ENCODE assay signal across 18 cellular contexts in genomic region chr19:5053661-5054060, GRCh38.
DNase-seq lines count a peak whose midpoint lies in the region; ATAC-seq, FAIRE-seq and TF ChIP-seq lines count a peak whose summit lies in the region.
"Had no signal": no experiment of that assay in that cellular context is flagged by ENCODE, and none has a peak within 500 bp of the region (broad histone marks: within the 10 kb centered on the region; RNA-seq: fewer than 3 reads in every experiment).

No MANE protein-coding gene starts in this region.

- no peak for TF ChIP-seq EP300 in H1 (IDR thresholded peaks at IDR 0.05; ENCODE audit: borderline replicate concordance in 1 of 2, low read depth in 2 of 2, low read length in 2 of 2)

- H3K27me3 Mint-ChIP-seq in activated CD8-positive, alpha-beta T cell treated with anti-CD3 and anti-CD28 coated beads for 36 hours = no peaks in the 10 kb centered on the region
- peaks cover 7% of the 10 kb centered on the region for H3K27me3 Mint-ChIP-seq in nephron progenitor cell (ENCODE audit: low read depth, poor library complexity)
- H3K27me3 Mint-ChIP-seq: CD4-positive, alpha-beta T cell had no signal

- H2BK20ac ChIP-seq in H1 (ENCODE audit: low read length) = no peak overlapping the region

- no peak overlapping the region for H3K23ac ChIP-seq in H1 (ENCODE audit: insufficient read length)

- no peak overlapping the region for H4K5ac ChIP-seq in H1 (ENCODE audit: insufficient read length, low read depth, low read length)

- H2AFZ ChIP-seq in Karpas-422 (ENCODE audit: low read length) (no peak overlapping the region), H1 (ENCODE audit: low read length) (no peak overlapping the region)
- H2AFZ ChIP-seq: GM23338 had no signal

- H2BK5ac ChIP-seq in H1 (ENCODE audit: low read depth, low read length) = no peak overlapping the region

- H3K36me3 ChIP-seq in BLaER1 (peaks cover 75% of the 10 kb centered on the region), Karpas-422 (ENCODE audit: insufficient read depth, low read length) (no peaks in the 10 kb centered on the region), H1 (ENCODE audit: control insufficient read depth in 2 of 4, insufficient read depth in 4 of 4, low read length in 3 of 4) (no peaks in the 10 kb centered on the region; a peak in 1 of 8 replicates)

- no peak for TF ChIP-seq POLR2A in H1 (IDR thresholded peaks at IDR 0.05; ENCODE audit: control extremely low read depth in 1 of 2, low read depth in 2 of 2, low read length in 2 of 2)

- H3K4me1 ChIP-seq in BLaER1 (peaks cover 49% of the 10 kb centered on the region), Karpas-422 (ENCODE audit: low read length) (peaks cover 51% of the 10 kb centered on the region), H1 (replicated peaks in 1 of 4; ENCODE audit: control insufficient read depth in 3 of 4, insufficient read depth in 4 of 4, low read length in 3 of 4) (peaks cover 0 to 3% (median under 1%) of the 10 kb centered on the region in 4 experiments; a peak in 5 of 7 replicates)

- TF ChIP-seq CTCF in H1 (IDR thresholded peaks at IDR 0.05; ENCODE audit: control extremely low read depth in 1 of 3, insufficient read depth in 1 of 3, low read depth in 1 of 3, low read length in 3 of 3) (no peak), nephron progenitor cell (IDR thresholded peaks at IDR 0.05) (no peak)
- no peak for TF ChIP-seq CTCF in activated CD8-positive, alpha-beta T cell treated with anti-CD3 and anti-CD28 coated beads for 36 hours (IDR thresholded peaks at IDR 0.05)

- H3K56ac ChIP-seq in H1 (replicated peaks; ENCODE audit: insufficient read length, low read depth, low read length) = no peak overlapping the region

- H3K27ac Mint-ChIP-seq in stimulated activated effector memory CD8-positive, alpha-beta T cell treated with anti-CD3 and anti-CD28 coated beads, Interleukin-12 subunit alpha, Interleukin-12 subunit beta, amount 100 ng/mL, for 72 hours = peak overlapping the region; percentile 56
- H3K27ac Mint-ChIP-seq in activated CD8-positive, alpha-beta T cell treated with anti-CD3 and anti-CD28 coated beads for 36 hours = no peak overlapping the region
- H3K27ac Mint-ChIP-seq in nephron progenitor cell = no peak overlapping the region
- H3K27ac Mint-ChIP-seq: CD4-positive, alpha-beta T cell; GM23338 had no signal

- POLR2A ChIA-PET in H1 (lab: Charles Lee; ENCODE audit: partially characterized antibody) = interaction anchor here (0.9 kb wide), 1 partner anchor 9 kb away, joined by 3 read pairs; no protein-coding TSS in a partner anchor
- POLR2A ChIA-PET in activated CD8-positive, alpha-beta T cell treated with anti-CD3 and anti-CD28 coated beads for 36 hours (lab: Charles Lee) = interaction anchor here (1.8 kb wide), 1 partner anchor 101 kb away, joined by 4 read pairs; no protein-coding TSS in a partner anchor

- no peak for TF ChIP-seq RAD21 in H1 (IDR thresholded peaks at IDR 0.05 in 1 of 2, conservative IDR thresholded peaks at IDR 0.05 in 1 of 2; ENCODE audit: low read depth in 2 of 2, low read length in 2 of 2)

- H3K4me3 Mint-ChIP-seq in stimulated activated effector memory CD8-positive, alpha-beta T cell treated with anti-CD3 and anti-CD28 coated beads, Interleukin-12 subunit alpha, Interleukin-12 subunit beta, amount 100 ng/mL, for 72 hours = no peak overlapping the region
- H3K4me3 Mint-ChIP-seq in activated CD8-positive, alpha-beta T cell treated with anti-CD3 and anti-CD28 coated beads for 36 hours = no peak overlapping the region
- H3K4me3 Mint-ChIP-seq in nephron progenitor cell = no peak overlapping the region
- H3K4me3 Mint-ChIP-seq: CD4-positive, alpha-beta T cell; GM23338; H9 had no signal

- H3K9me3 ChIP-seq in BLaER1 (no peaks in the 10 kb centered on the region), Karpas-422 (ENCODE audit: low read length) (no peaks in the 10 kb centered on the region), H1 (ENCODE audit: insufficient read depth in 2 of 2, low read depth in 1 of 2, low read length in 1 of 2) (no peaks in the 10 kb centered on the region)
- H3K9me3 ChIP-seq: A549; BLaER1 treated with 17β-estradiol and CSF1 and Interleukin-3, amounts not matched to agents 10 nM and 100 nM had no signal

- H3K9ac ChIP-seq in BLaER1 = no peak overlapping the region
- peak overlapping the region; percentile 31 for H3K9ac ChIP-seq in Karpas-422 (ENCODE audit: low read length)
- no peak overlapping the region for H3K9ac ChIP-seq in H1 (replicated peaks in 1 of 4; ENCODE audit: extremely low read depth in 1 of 4, low read depth in 3 of 4, low read length in 3 of 4)

- H3K4ac ChIP-seq in H1 (replicated peaks; ENCODE audit: insufficient read length, low read depth, low read length) = no peak overlapping the region

- no peak overlapping the region for H3K18ac ChIP-seq in H1 (ENCODE audit: extremely low read depth, low read length)

- H3K4me2 ChIP-seq in BLaER1 (0 out of 2 replicates have a peak overlapping the region, but pooled peaks have one; percentile 17), Karpas-422 (ENCODE audit: low read depth, low read length, poor library complexity, severe bottlenecking) (peak overlapping the region; percentile 12), H1 (ENCODE audit: insufficient read depth in 1 of 2, low read depth in 2 of 2, low read length in 2 of 2) (no peak overlapping the region)
- H3K4me2 ChIP-seq: A549, GM23338 had no signal

- H3K79me2 ChIP-seq in Karpas-422 (ENCODE audit: low read length) (no peaks in the 10 kb centered on the region), H1 (ENCODE audit: control insufficient read depth in 1 of 2, insufficient read depth in 2 of 2, low read length in 2 of 2) (no peaks in the 10 kb centered on the region)

- intact Hi-C loops in activated CD8-positive, alpha-beta T cell treated with anti-CD3 and anti-CD28 coated beads for 36 hours (cut with micrococcal nuclease) = no loop called here

- FAIRE-seq in H1 (lab: Jason Lieb, UNC) = no peak
- FAIRE-seq: A549, G401.6, GM12891 had no signal

- H3K36me3 Mint-ChIP-seq in stimulated activated effector memory CD8-positive, alpha-beta T cell treated with anti-CD3 and anti-CD28 coated beads, Interleukin-12 subunit alpha, Interleukin-12 subunit beta, amount 100 ng/mL, for 72 hours = peaks cover 41% of the 10 kb centered on the region
- H3K36me3 Mint-ChIP-seq in activated CD8-positive, alpha-beta T cell treated with anti-CD3 and anti-CD28 coated beads for 36 hours (ENCODE audit: low read depth) = peaks cover 8% of the 10 kb centered on the region
- H3K36me3 Mint-ChIP-seq in nephron progenitor cell (ENCODE audit: low read depth) = peaks cover 8% of the 10 kb centered on the region

- no peaks in the 10 kb centered on the region for H3K27me3 ChIP-seq in BLaER1
- no peaks in the 10 kb centered on the region for H3K27me3 ChIP-seq in Karpas-422 (ENCODE audit: low read length)
- no peaks in the 10 kb centered on the region for H3K27me3 ChIP-seq in H1 (replicated peaks in 1 of 4; ENCODE audit: control insufficient read depth in 3 of 4, extremely low read depth in 1 of 4, insufficient read depth in 3 of 4, low read length in 3 of 4)
- H3K27me3 ChIP-seq: BLaER1 treated with 17β-estradiol and CSF1 and Interleukin-3, amounts not matched to agents 10 nM and 100 nM had no signal

- H2BK120ac ChIP-seq in H1 (replicated peaks; ENCODE audit: low read depth, low read length) = no peak overlapping the region

- H2AK5ac ChIP-seq in H1 (ENCODE audit: low read depth, low read length) = no peak overlapping the region

- no peaks in the 10 kb centered on the region for H3K9me3 Mint-ChIP-seq in stimulated activated effector memory CD8-positive, alpha-beta T cell treated with anti-CD3 and anti-CD28 coated beads, Interleukin-12 subunit alpha, Interleukin-12 subunit beta, amount 100 ng/mL, for 72 hours
- no peaks in the 10 kb centered on the region for H3K9me3 Mint-ChIP-seq in activated CD8-positive, alpha-beta T cell treated with anti-CD3 and anti-CD28 coated beads for 36 hours
- H3K9me3 Mint-ChIP-seq in nephron progenitor cell = no peaks in the 10 kb centered on the region
- H3K9me3 Mint-ChIP-seq: CD4-positive, alpha-beta T cell; GM23338; H9 had no signal

- H4K91ac ChIP-seq in H1 (replicated peaks; ENCODE audit: insufficient read length, low read length) = no peak overlapping the region

- H3K14ac ChIP-seq in H1 (ENCODE audit: insufficient read length) = no peak overlapping the region

- H3K4me3 ChIP-seq in BLaER1 (no peak overlapping the region), Karpas-422 (ENCODE audit: low read length) (no peak overlapping the region), H1 (ENCODE audit: extremely low read depth in 1 of 4, insufficient read depth in 2 of 4, low read depth in 3 of 4, low read length in 4 of 4) (no peak overlapping the region)
- H3K4me3 ChIP-seq: A549; BLaER1 treated with 17β-estradiol and CSF1 and Interleukin-3, amounts not matched to agents 10 nM and 100 nM; GM23338 had no signal

- 94% methylated on average over 11 of the region's 11 CpGs; no CpG with 5 or more reads in 1 of the 2 experiments for WGBS in H1 (ENCODE audit: extremely low coverage in 1 of 2, insufficient coverage in 1 of 2, insufficient read length in 1 of 2, insufficient replicate concordance in 2 of 2, low coverage in 1 of 2, low lambda C conversion rate in 2 of 2, missing lambda C conversion rate in 1 of 2), 2 experiments

- no peaks in the 10 kb centered on the region for H3K23me2 ChIP-seq in H1 (ENCODE audit: low read depth, low read length)

- no peak for DNase-seq in Karpas-422
- no peak for DNase-seq in H1 (ENCODE audit: low read depth in 1 of 2, low spot score in 2 of 2)
- DNase-seq in stimulated activated effector memory CD8-positive, alpha-beta T cell treated with anti-CD3 and anti-CD28 coated beads, Interleukin-12 subunit alpha, Interleukin-12 subunit beta, amount 100 ng/mL, for 72 hours (ENCODE audit: low spot score in 2 of 2) = no peak
- DNase-seq in NCI-H128 (lab: John Stamatoyannopoulos, UW; ENCODE audit: unreplicated experiment) = no peak
- DNase-seq in activated CD8-positive, alpha-beta T cell treated with anti-CD3 and anti-CD28 coated beads for 36 hours = no peak
- DNase-seq in nephron progenitor cell = no peak
- DNase-seq in mesenteric fat pad (ENCODE audit: low spot score) = no peak
- DNase-seq: CD4-positive, alpha-beta T cell; DMS153; DMS79 treated with DMSO at 0.1 percent for 48 hours; EL; H9 had no signal

- peaks cover 94% of the 10 kb centered on the region for H4K20me1 ChIP-seq in BLaER1
- H4K20me1 ChIP-seq in Karpas-422 (ENCODE audit: insufficient read depth, low read depth, low read length) = no peaks in the 10 kb centered on the region
- H4K20me1 ChIP-seq in H1 (replicated peaks in 1 of 2; ENCODE audit: control insufficient read depth in 1 of 2, insufficient read depth in 2 of 2, low read length in 2 of 2) = peaks cover 0 to 7% of the 10 kb centered on the region in 2 experiments

- H3K79me1 ChIP-seq in H1 (ENCODE audit: low read depth, low read length) = 0 out of 2 replicates have a peak, but pooled peaks cover 2% of the 10 kb centered on the region

- peaks cover 20% of the 10 kb centered on the region for H3K4me1 Mint-ChIP-seq in stimulated activated effector memory CD8-positive, alpha-beta T cell treated with anti-CD3 and anti-CD28 coated beads, Interleukin-12 subunit alpha, Interleukin-12 subunit beta, amount 100 ng/mL, for 72 hours
- H3K4me1 Mint-ChIP-seq in activated CD8-positive, alpha-beta T cell treated with anti-CD3 and anti-CD28 coated beads for 36 hours (ENCODE audit: low read depth) = no peaks in the 10 kb centered on the region
- peaks cover 14% of the 10 kb centered on the region for H3K4me1 Mint-ChIP-seq in nephron progenitor cell
- H3K4me1 Mint-ChIP-seq: GM23338 had no signal

- peak overlapping the region; percentile 28; the same call in 1 of the 2 replicates for H4K8ac ChIP-seq in H1 (ENCODE audit: extremely low read depth, insufficient read depth, low read length)

- 0 out of 2 replicates have a peak overlapping the region, but pooled peaks have one; percentile 18 for H3K27ac ChIP-seq in BLaER1
- H3K27ac ChIP-seq in Karpas-422 (ENCODE audit: low read length) = peak overlapping the region; percentile 75
- no peak overlapping the region for H3K27ac ChIP-seq in H1 (ENCODE audit: low read depth, low read length)

- CTCF ChIA-PET in H1 (lab: Charles Lee; ENCODE audit: partially characterized antibody) = interaction anchor here (0.6 to 8.4 kb wide), 21 partner anchors 13 to 565 kb away, joined by 3 to 97 read pairs (median 7); no protein-coding TSS in a partner anchor
- CTCF ChIA-PET in activated CD8-positive, alpha-beta T cell treated with anti-CD3 and anti-CD28 coated beads for 36 hours (lab: Charles Lee) = interaction anchor here (1.2 to 1.5 kb wide), 4 partner anchors 22 to 116 kb away, joined by 3 to 4 read pairs (median 4); no protein-coding TSS in a partner anchor

- H2BK12ac ChIP-seq in H1 (ENCODE audit: low read depth, low read length) = no peak overlapping the region

- no peak for ATAC-seq in stimulated activated effector memory CD8-positive, alpha-beta T cell treated with anti-CD3 and anti-CD28 coated beads, Interleukin-12 subunit alpha, Interleukin-12 subunit beta, amount 100 ng/mL, for 72 hours
- no peak for ATAC-seq in activated CD8-positive, alpha-beta T cell treated with anti-CD3 and anti-CD28 coated beads for 36 hours
- ATAC-seq: A549, GM23338 had no signal

- no peak overlapping the region for H2BK15ac ChIP-seq in H1 (ENCODE audit: low read length)

- H3K9me2 ChIP-seq in Karpas-422 (replicated peaks; ENCODE audit: insufficient read depth, low read length) = no peaks in the 10 kb centered on the region

Comparison
In these comparisons a context has a peak if more than half of its experiments do, and no peak if none do; other contexts are left out.
1. H3K4me2 ChIP-seq: peak in BLaER1 (single experiment) and Karpas-422 (single experiment); none in H1 (0 of 2).